Comparison of ENCODE assay signal across 1 cellular context in genomic region chr10:68088744-68089143, GRCh38.
TF ChIP-seq lines count a peak whose summit lies in the region.

No MANE protein-coding gene starts in this region.

TF ChIP-seq in K562, 482 proteins besides CTCF, POLR2A, EP300 and RAD21 (continued from another document):
- TF ChIP-seq ARID3B (CRISPR knock-in tag; IDR thresholded peaks at IDR 0.05; ENCODE audit: borderline replicate concordance) (no peak), ZNF280B (CRISPR knock-in tag; IDR thresholded peaks at IDR 0.05) (no peak), ZNF224 (CRISPR knock-in tag; IDR thresholded peaks at IDR 0.05) (no peak)
